1 cellular context compared by ENCODE assay signal in the genomic region with DNA sequence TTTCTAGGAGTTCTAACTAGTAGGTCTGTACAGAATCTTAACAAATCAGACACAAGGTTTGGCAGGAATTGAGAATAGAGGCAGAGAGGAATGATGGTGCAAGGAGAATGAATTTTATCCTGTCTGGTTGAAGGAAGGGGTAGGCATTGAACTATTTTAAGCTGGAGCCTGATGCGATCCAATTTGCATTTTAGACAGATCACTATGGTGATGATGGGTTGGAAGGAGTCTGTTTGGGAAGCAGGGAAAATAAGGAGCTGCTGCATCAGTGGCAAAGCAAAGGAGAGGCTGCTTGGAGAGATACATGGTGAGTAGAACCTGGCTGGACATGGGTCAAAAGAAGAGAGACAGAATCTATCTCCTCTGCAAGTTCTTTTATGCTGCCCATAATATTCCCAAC.
TF ChIP-seq lines count a peak whose summit lies in the region.

No MANE protein-coding gene starts in this region.

TF ChIP-seq in GM23338, 12 proteins besides CTCF, POLR2A, EP300 and RAD21 (continued from another document):
- TF ChIP-seq, protein P1, sequence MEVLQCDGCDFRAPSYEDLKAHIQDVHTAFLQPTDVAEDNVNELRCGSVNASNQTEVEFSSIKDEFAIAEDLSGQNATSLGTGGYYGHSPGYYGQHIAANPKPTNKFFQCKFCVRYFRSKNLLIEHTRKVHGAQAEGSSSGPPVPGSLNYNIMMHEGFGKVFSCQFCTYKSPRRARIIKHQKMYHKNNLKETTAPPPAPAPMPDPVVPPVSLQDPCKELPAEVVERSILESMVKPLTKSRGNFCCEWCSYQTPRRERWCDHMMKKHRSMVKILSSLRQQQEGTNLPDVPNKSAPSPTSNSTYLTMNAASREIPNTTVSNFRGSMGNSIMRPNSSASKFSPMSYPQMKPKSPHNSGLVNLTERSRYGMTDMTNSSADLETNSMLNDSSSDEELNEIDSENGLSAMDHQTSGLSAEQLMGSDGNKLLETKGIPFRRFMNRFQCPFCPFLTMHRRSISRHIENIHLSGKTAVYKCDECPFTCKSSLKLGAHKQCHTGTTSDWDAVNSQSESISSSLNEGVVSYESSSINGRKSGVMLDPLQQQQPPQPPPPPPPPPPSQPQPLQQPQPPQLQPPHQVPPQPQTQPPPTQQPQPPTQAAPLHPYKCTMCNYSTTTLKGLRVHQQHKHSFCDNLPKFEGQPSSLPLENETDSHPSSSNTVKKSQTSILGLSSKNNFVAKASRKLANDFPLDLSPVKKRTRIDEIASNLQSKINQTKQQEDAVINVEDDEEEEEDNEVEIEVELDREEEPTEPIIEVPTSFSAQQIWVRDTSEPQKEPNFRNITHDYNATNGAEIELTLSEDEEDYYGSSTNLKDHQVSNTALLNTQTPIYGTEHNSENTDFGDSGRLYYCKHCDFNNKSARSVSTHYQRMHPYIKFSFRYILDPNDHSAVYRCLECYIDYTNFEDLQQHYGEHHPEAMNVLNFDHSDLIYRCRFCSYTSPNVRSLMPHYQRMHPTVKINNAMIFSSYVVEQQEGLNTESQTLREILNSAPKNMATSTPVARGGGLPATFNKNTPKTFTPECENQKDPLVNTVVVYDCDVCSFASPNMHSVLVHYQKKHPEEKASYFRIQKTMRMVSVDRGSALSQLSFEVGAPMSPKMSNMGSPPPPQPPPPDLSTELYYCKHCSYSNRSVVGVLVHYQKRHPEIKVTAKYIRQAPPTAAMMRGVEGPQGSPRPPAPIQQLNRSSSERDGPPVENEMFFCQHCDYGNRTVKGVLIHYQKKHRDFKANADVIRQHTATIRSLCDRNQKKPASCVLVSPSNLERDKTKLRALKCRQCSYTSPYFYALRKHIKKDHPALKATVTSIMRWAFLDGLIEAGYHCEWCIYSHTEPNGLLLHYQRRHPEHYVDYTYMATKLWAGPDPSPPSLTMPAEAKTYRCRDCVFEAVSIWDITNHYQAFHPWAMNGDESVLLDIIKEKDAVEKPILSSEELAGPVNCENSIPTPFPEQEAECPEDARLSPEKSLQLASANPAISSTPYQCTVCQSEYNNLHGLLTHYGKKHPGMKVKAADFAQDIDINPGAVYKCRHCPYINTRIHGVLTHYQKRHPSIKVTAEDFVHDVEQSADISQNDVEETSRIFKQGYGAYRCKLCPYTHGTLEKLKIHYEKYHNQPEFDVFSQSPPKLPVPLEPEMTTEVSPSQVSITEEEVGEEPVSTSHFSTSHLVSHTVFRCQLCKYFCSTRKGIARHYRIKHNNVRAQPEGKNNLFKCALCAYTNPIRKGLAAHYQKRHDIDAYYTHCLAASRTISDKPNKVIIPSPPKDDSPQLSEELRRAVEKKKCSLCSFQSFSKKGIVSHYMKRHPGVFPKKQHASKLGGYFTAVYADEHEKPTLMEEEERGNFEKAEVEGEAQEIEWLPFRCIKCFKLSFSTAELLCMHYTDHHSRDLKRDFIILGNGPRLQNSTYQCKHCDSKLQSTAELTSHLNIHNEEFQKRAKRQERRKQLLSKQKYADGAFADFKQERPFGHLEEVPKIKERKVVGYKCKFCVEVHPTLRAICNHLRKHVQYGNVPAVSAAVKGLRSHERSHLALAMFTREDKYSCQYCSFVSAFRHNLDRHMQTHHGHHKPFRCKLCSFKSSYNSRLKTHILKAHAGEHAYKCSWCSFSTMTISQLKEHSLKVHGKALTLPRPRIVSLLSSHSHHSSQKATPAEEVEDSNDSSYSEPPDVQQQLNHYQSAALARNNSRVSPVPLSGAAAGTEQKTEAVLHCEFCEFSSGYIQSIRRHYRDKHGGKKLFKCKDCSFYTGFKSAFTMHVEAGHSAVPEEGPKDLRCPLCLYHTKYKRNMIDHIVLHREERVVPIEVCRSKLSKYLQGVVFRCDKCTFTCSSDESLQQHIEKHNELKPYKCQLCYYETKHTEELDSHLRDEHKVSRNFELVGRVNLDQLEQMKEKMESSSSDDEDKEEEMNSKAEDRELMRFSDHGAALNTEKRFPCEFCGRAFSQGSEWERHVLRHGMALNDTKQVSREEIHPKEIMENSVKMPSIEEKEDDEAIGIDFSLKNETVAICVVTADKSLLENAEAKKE (CRISPR knock-in tag; IDR thresholded peaks at IDR 0.05) = no peak
- TF ChIP-seq JUNB (IDR thresholded peaks at IDR 0.05; ENCODE audit: unreplicated experiment) (no peak), ZNF331 (CRISPR knock-in tag; IDR thresholded peaks at IDR 0.05; ENCODE audit: low read depth) (no peak), POLR2AphosphoS5 (IDR thresholded peaks at IDR 0.05; ENCODE audit: low read depth) (no peak)
